ENCODE assay signal across 24 cellular contexts in the genomic region with DNA sequence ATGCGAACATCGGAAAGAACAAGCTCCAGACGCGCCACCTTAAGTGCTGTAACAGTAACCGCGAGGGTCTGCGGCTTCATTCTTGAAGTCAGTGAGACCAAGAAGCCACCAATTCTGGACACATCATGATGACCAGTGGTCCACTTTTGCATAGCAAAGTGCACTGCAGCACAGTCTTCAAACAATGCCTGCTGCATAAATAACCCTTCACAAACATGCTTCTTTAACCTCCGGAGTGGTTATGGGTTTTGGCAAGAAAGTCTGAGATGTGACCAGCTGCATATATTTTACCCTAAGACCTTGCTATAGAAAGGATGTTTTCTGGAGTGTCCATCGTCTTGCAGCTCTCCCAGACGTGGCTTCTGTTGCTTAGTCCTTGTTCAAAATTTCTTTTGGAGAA. TPM values are rescaled to one million over a fixed set of nuclear protein-coding genes. Genes with fewer than 3 reads are reported as not detected.
A peak's percentile ranks its signal among the peaks of the same experiment; 100 is the strongest.
DNase-seq lines count a peak whose midpoint lies in the region; ATAC-seq and TF ChIP-seq lines count a peak whose summit lies in the region.
"Had no signal": no experiment of that assay in that cellular context is flagged by ENCODE, and none has a peak within 500 bp of the region (broad histone marks: within the 10 kb centered on the region; RNA-seq: fewer than 3 reads in every experiment).

No MANE protein-coding gene starts in this region.

- H3K79me1 ChIP-seq in neuronal stem cell (ENCODE audit: low read depth, low read length) = no peaks in the 10 kb centered on the region

- CTCF ChIA-PET in activated naive CD4-positive, alpha-beta T cell treated with anti-CD3 and anti-CD28 coated beads, Interleukin-2, amount 10 ng/mL, durations not matched to agents 7 days and 5 days (lab: Charles Lee) = no interaction called here

- H2BK12ac ChIP-seq in neuronal stem cell (ENCODE audit: low read length) = no peak overlapping the region

- no peak overlapping the region for H4K91ac ChIP-seq in neuronal stem cell (ENCODE audit: low read depth, low read length, poor library complexity)

- no peaks in the 10 kb centered on the region for H3K9me2 ChIP-seq in Loucy (replicated peaks; ENCODE audit: low read depth, low read length)

- H3K14ac ChIP-seq in neuronal stem cell (ENCODE audit: low read length) = no peak overlapping the region

- peak overlapping the region; percentile 56 for H3K4me3 ChIP-seq in Loucy (ENCODE audit: low read length, poor library complexity, severe bottlenecking)
- no peak overlapping the region for H3K4me3 ChIP-seq in neuronal stem cell (ENCODE audit: low read length in 2 of 2)
- H3K4me3 ChIP-seq: GM12878, GM23248, HAP-1 had no signal

- H3K27ac Mint-ChIP-seq in activated naive CD4-positive, alpha-beta T cell treated with anti-CD3 and anti-CD28 coated beads, Interleukin-2, amount 10 ng/mL, durations not matched to agents 7 days and 5 days = peak overlapping the region; percentile 82
- no peak overlapping the region for H3K27ac Mint-ChIP-seq in central memory CD8-positive, alpha-beta T cell (ENCODE audit: low read depth)
- no peak overlapping the region for H3K27ac Mint-ChIP-seq in activated T-helper 1 cell treated with anti-CD3 and anti-CD28 coated beads, Interleukin-12 subunit alpha, Interleukin-12 subunit beta, Interleukin-2, Interleukin-4 antibody, amounts not matched to agents 30 ng/mL and 10 ng/mL and 1 ng/mL, durations not matched to agents 14 hours and 24 hours and 36 hours
- H3K27ac Mint-ChIP-seq in effector memory CD8-positive, alpha-beta T cell = peak overlapping the region in 1 of 2 donors; percentile 20
- H3K27ac Mint-ChIP-seq: CD8-positive, alpha-beta memory T cell had no signal

- H3K36me3 ChIP-seq in Loucy (ENCODE audit: insufficient read depth, low read length) (no peaks in the 10 kb centered on the region), neuronal stem cell (replicated peaks in 1 of 2; ENCODE audit: control insufficient read depth in 2 of 2, insufficient read depth in 2 of 2, low read length in 2 of 2) (no peaks in the 10 kb centered on the region)
- H3K36me3 ChIP-seq: BE2C, HAP-1 had no signal

- no peaks in the 10 kb centered on the region for H4K20me1 ChIP-seq in Loucy (ENCODE audit: insufficient read depth, low read length, poor library complexity, severe bottlenecking)

- H3K27me3 ChIP-seq in Loucy (ENCODE audit: insufficient read depth, low read length, poor library complexity, severe bottlenecking) = peaks cover 7% of the 10 kb centered on the region
- H3K27me3 ChIP-seq in neuronal stem cell (ENCODE audit: control insufficient read depth in 3 of 3, insufficient read depth in 3 of 3, low read depth in 1 of 3, low read length in 3 of 3) = peaks cover 0 to 2% (median 0%) of the 10 kb centered on the region in 3 experiments

- H3K18ac ChIP-seq in neuronal stem cell (ENCODE audit: low read length) = no peak overlapping the region

- H2BK5ac ChIP-seq in neuronal stem cell (ENCODE audit: low read length) = no peak overlapping the region

- H3K4ac ChIP-seq in neuronal stem cell (ENCODE audit: low read length) = no peak overlapping the region

- no peak overlapping the region for H3K27ac ChIP-seq in neuronal stem cell (replicated peaks; ENCODE audit: low read length)
- H3K27ac ChIP-seq: GM23248, HL-60 had no signal

- peak overlapping the region; percentile 31; the same call in 1 of the 2 replicates for H2AFZ ChIP-seq in Loucy (ENCODE audit: low read length)
- peak overlapping the region; percentile 5 for H2AFZ ChIP-seq in neuronal stem cell (ENCODE audit: low read length)
- H2AFZ ChIP-seq: GM23248 had no signal

- peaks cover 10% of the 10 kb centered on the region for H3K27me3 Mint-ChIP-seq in activated naive CD4-positive, alpha-beta T cell treated with anti-CD3 and anti-CD28 coated beads, Interleukin-2, amount 10 ng/mL, durations not matched to agents 7 days and 5 days
- peaks cover 38% of the 10 kb centered on the region for H3K27me3 Mint-ChIP-seq in central memory CD8-positive, alpha-beta T cell
- peaks cover 7% of the 10 kb centered on the region for H3K27me3 Mint-ChIP-seq in activated T-helper 1 cell treated with anti-CD3 and anti-CD28 coated beads, Interleukin-12 subunit alpha, Interleukin-12 subunit beta, Interleukin-2, Interleukin-4 antibody, amounts not matched to agents 30 ng/mL and 10 ng/mL and 1 ng/mL, durations not matched to agents 14 hours and 24 hours and 36 hours (ENCODE audit: insufficient read depth)
- peaks cover 30 to 36% of the 10 kb centered on the region in 2 donors for H3K27me3 Mint-ChIP-seq in effector memory CD8-positive, alpha-beta T cell

- peaks cover 22% of the 10 kb centered on the region for H3K4me1 Mint-ChIP-seq in activated naive CD4-positive, alpha-beta T cell treated with anti-CD3 and anti-CD28 coated beads, Interleukin-2, amount 10 ng/mL, durations not matched to agents 7 days and 5 days
- H3K4me1 Mint-ChIP-seq in central memory CD8-positive, alpha-beta T cell = no peaks in the 10 kb centered on the region
- H3K4me1 Mint-ChIP-seq in activated T-helper 1 cell treated with anti-CD3 and anti-CD28 coated beads, Interleukin-12 subunit alpha, Interleukin-12 subunit beta, Interleukin-2, Interleukin-4 antibody, amounts not matched to agents 30 ng/mL and 10 ng/mL and 1 ng/mL, durations not matched to agents 14 hours and 24 hours and 36 hours (ENCODE audit: low read depth) = peaks cover 17% of the 10 kb centered on the region
- H3K4me1 Mint-ChIP-seq in effector memory CD8-positive, alpha-beta T cell (ENCODE audit: low read depth in 2 of 2) = no peaks in the 10 kb centered on the region

- H3K23ac ChIP-seq in neuronal stem cell (ENCODE audit: low read depth, low read length, poor library complexity) = no peak overlapping the region

- WGBS in neuronal stem cell (ENCODE audit: extremely low coverage in 2 of 2, insufficient read length in 2 of 2, insufficient replicate concordance in 1 of 2), 2 donors = no CpG with 5 or more reads among the region's 10 CpGs

- H2BK120ac ChIP-seq in neuronal stem cell (ENCODE audit: low read depth, low read length) = no peak overlapping the region

- H3K9ac ChIP-seq in Loucy (ENCODE audit: low read depth, low read length, poor library complexity, severe bottlenecking) (peak overlapping the region; percentile 16), neuronal stem cell (ENCODE audit: low read depth, low read length, poor library complexity) (no peak overlapping the region)
- H3K9ac ChIP-seq: GM23248 had no signal

- intact Hi-C loops in activated T-helper 1 cell treated with anti-CD3 and anti-CD28 coated beads, Interleukin-12 subunit alpha, Interleukin-12 subunit beta, Interleukin-2, Interleukin-4 antibody, amounts not matched to agents 30 ng/mL and 10 ng/mL and 1 ng/mL, durations not matched to agents 14 hours and 24 hours and 36 hours (cut with micrococcal nuclease) = no loop called here

- no peak overlapping the region for H2AK5ac ChIP-seq in neuronal stem cell (ENCODE audit: low read depth, low read length)

- H3K4me2 ChIP-seq in Loucy (ENCODE audit: low read depth, low read length, poor library complexity, severe bottlenecking) (peak overlapping the region; percentile 77), neuronal stem cell (ENCODE audit: insufficient read depth, low read length, poor library complexity, severe bottlenecking) (no peak overlapping the region)

- H3K79me2 ChIP-seq in Loucy (ENCODE audit: insufficient read depth, low read length) = no peaks in the 10 kb centered on the region

- peaks cover 1% of the 10 kb centered on the region for H3K9me3 Mint-ChIP-seq in activated naive CD4-positive, alpha-beta T cell treated with anti-CD3 and anti-CD28 coated beads, Interleukin-2, amount 10 ng/mL, durations not matched to agents 7 days and 5 days
- H3K9me3 Mint-ChIP-seq in central memory CD8-positive, alpha-beta T cell = no peaks in the 10 kb centered on the region
- no peaks in the 10 kb centered on the region for H3K9me3 Mint-ChIP-seq in activated T-helper 1 cell treated with anti-CD3 and anti-CD28 coated beads, Interleukin-12 subunit alpha, Interleukin-12 subunit beta, Interleukin-2, Interleukin-4 antibody, amounts not matched to agents 30 ng/mL and 10 ng/mL and 1 ng/mL, durations not matched to agents 14 hours and 24 hours and 36 hours
- H3K9me3 Mint-ChIP-seq in effector memory CD8-positive, alpha-beta T cell = no peaks in the 10 kb centered on the region
- H3K9me3 Mint-ChIP-seq: CD4-positive, CD25-positive, alpha-beta regulatory T cell had no signal

- no peak overlapping the region for H2BK15ac ChIP-seq in neuronal stem cell (ENCODE audit: low read length)

- H3K4me3 Mint-ChIP-seq in activated naive CD4-positive, alpha-beta T cell treated with anti-CD3 and anti-CD28 coated beads, Interleukin-2, amount 10 ng/mL, durations not matched to agents 7 days and 5 days = no peak overlapping the region
- H3K4me3 Mint-ChIP-seq in central memory CD8-positive, alpha-beta T cell = peak overlapping the region; percentile 34
- no peak overlapping the region for H3K4me3 Mint-ChIP-seq in activated T-helper 1 cell treated with anti-CD3 and anti-CD28 coated beads, Interleukin-12 subunit alpha, Interleukin-12 subunit beta, Interleukin-2, Interleukin-4 antibody, amounts not matched to agents 30 ng/mL and 10 ng/mL and 1 ng/mL, durations not matched to agents 14 hours and 24 hours and 36 hours
- no peak overlapping the region for H3K4me3 Mint-ChIP-seq in effector memory CD8-positive, alpha-beta T cell
- H3K4me3 Mint-ChIP-seq: CD4-positive, CD25-positive, alpha-beta regulatory T cell had no signal

- no peaks in the 10 kb centered on the region for H3K9me3 ChIP-seq in Loucy (ENCODE audit: insufficient read depth, low read depth, low read length)
- peaks cover 2 to 3% of the 10 kb centered on the region in 2 donors for H3K9me3 ChIP-seq in neuronal stem cell (replicated peaks in 1 of 2; ENCODE audit: control insufficient read depth in 2 of 2, insufficient read depth in 1 of 2, low read depth in 1 of 2, low read length in 2 of 2)
- H3K9me3 ChIP-seq: BE2C, HAP-1 had no signal

- no peak overlapping the region for H4K8ac ChIP-seq in neuronal stem cell (ENCODE audit: low read depth, low read length)

- ATAC-seq in central memory CD8-positive, alpha-beta T cell (replicated peaks; ENCODE audit: extremely low read depth, poor library complexity, severe bottlenecking) = no peak
- ATAC-seq in effector memory CD8-positive, alpha-beta T cell (replicated peaks) = no peak
- ATAC-seq: GM12878 had no signal

- no peak for DNase-seq in activated naive CD4-positive, alpha-beta T cell treated with anti-CD3 and anti-CD28 coated beads, Interleukin-2, amount 10 ng/mL, durations not matched to agents 7 days and 5 days
- DNase-seq in activated naive CD4-positive, alpha-beta T cell treated with anti-CD3 and anti-CD28 coated beads, Interleukin-2, amount 50 U/mL, for 16 hours = no peak
- DNase-seq in central memory CD8-positive, alpha-beta T cell (ENCODE audit: low spot score in 2 of 2) = no peak
- no peak for DNase-seq in neuronal stem cell (ENCODE audit: low spot score)
- DNase-seq in activated T-helper 1 cell treated with anti-CD3 and anti-CD28 coated beads, Interleukin-12 subunit alpha, Interleukin-12 subunit beta, Interleukin-2, Interleukin-4 antibody, amounts not matched to agents 30 ng/mL and 10 ng/mL and 1 ng/mL, durations not matched to agents 14 hours and 24 hours and 36 hours (ENCODE audit: low spot score) = no peak
- no peak for DNase-seq in effector memory CD8-positive, alpha-beta T cell
- DNase-seq: ACHN; BE2C; C1 segment of cervical spinal cord; CD4-positive, CD25-positive, alpha-beta regulatory T cell; CD8-positive, alpha-beta memory T cell; COR-L47; DMS 273 treated with DMSO at 0.1 percent for 48 hours; DMS53; DND-41; EL; GM23248 had no signal

- TF ChIP-seq CTCF in Loucy (conservative IDR thresholded peaks at IDR 0.05; ENCODE audit: low read length) = no peak

- H3K4me1 ChIP-seq in Loucy (ENCODE audit: insufficient read depth, low read length, poor library complexity, severe bottlenecking) (peaks cover 13% of the 10 kb centered on the region), neuronal stem cell (ENCODE audit: control insufficient read depth in 2 of 2, insufficient read depth in 1 of 2, low read depth in 1 of 2, low read length in 2 of 2) (no peaks in the 10 kb centered on the region)
- H3K4me1 ChIP-seq: BE2C, HAP-1 had no signal

- no peaks in the 10 kb centered on the region for H3K36me3 Mint-ChIP-seq in activated naive CD4-positive, alpha-beta T cell treated with anti-CD3 and anti-CD28 coated beads, Interleukin-2, amount 10 ng/mL, durations not matched to agents 7 days and 5 days
- no peaks in the 10 kb centered on the region for H3K36me3 Mint-ChIP-seq in central memory CD8-positive, alpha-beta T cell (ENCODE audit: insufficient read depth)
- H3K36me3 Mint-ChIP-seq in activated T-helper 1 cell treated with anti-CD3 and anti-CD28 coated beads, Interleukin-12 subunit alpha, Interleukin-12 subunit beta, Interleukin-2, Interleukin-4 antibody, amounts not matched to agents 30 ng/mL and 10 ng/mL and 1 ng/mL, durations not matched to agents 14 hours and 24 hours and 36 hours (ENCODE audit: low read depth) = no peaks in the 10 kb centered on the region
- H3K36me3 Mint-ChIP-seq in effector memory CD8-positive, alpha-beta T cell (ENCODE audit: insufficient read depth) = no peaks in the 10 kb centered on the region
- H3K36me3 Mint-ChIP-seq: CD4-positive, CD25-positive, alpha-beta regulatory T cell had no signal

- H3F3A ChIP-seq in Loucy (ENCODE audit: low read depth) = no peaks in the 10 kb centered on the region

RNA-seq across cellular contexts. Expression of a gene that starts 8.8 kb away (rescaled TPM):
- not detected for polyA plus RNA-seq in neuronal stem cell (2013, experiment 1 of 2)
- not detected for polyA plus RNA-seq in neuronal stem cell (2013, experiment 2 of 2)
- not detected in 2 replicates for total RNA-seq in activated T-helper 1 cell treated with anti-CD3 and anti-CD28 coated beads, Interleukin-12 subunit alpha, Interleukin-12 subunit beta, Interleukin-2, Interleukin-4 antibody, amounts not matched to agents 30 ng/mL and 10 ng/mL and 1 ng/mL, durations not matched to agents 14 hours and 24 hours and 36 hours
- total RNA-seq: CD4-positive, CD25-positive, alpha-beta regulatory T cell; CD8-positive, alpha-beta memory T cell; G401; GM23248; H4; HT1080 had no signal
- polyA plus RNA-seq: CD4-positive, CD25-positive, alpha-beta regulatory T cell; CD8-positive, alpha-beta memory T cell; GM23248 had no signal

RNA-seq across cellular contexts. Expression of a gene that starts 18.0 kb away (rescaled TPM):
- not detected for polyA plus RNA-seq in neuronal stem cell (2013, experiment 1 of 2)
- polyA plus RNA-seq in neuronal stem cell (2013, experiment 2 of 2) = 0.01 TPM
- not detected in 2 replicates for total RNA-seq in activated T-helper 1 cell treated with anti-CD3 and anti-CD28 coated beads, Interleukin-12 subunit alpha, Interleukin-12 subunit beta, Interleukin-2, Interleukin-4 antibody, amounts not matched to agents 30 ng/mL and 10 ng/mL and 1 ng/mL, durations not matched to agents 14 hours and 24 hours and 36 hours
- total RNA-seq: CD4-positive, CD25-positive, alpha-beta regulatory T cell; CD8-positive, alpha-beta memory T cell; G401; GM12878; GM23248; H4; HT1080 had no signal
- polyA plus RNA-seq: CD4-positive, CD25-positive, alpha-beta regulatory T cell; CD8-positive, alpha-beta memory T cell; GM23248 had no signal
